14 cellular contexts compared by ENCODE assay signal in genomic region chr1:200426196-200426595, GRCh38. TPM values are rescaled to one million over a fixed set of nuclear protein-coding genes. Genes with fewer than 3 reads are reported as not detected.
DNase-seq lines count a peak whose midpoint lies in the region; ATAC-seq and TF ChIP-seq lines count a peak whose summit lies in the region.
"Had no signal": no experiment of that assay in that cellular context is flagged by ENCODE, and none has a peak within 500 bp of the region (broad histone marks: within the 10 kb centered on the region; RNA-seq: fewer than 3 reads in every experiment).

No MANE protein-coding gene starts in this region.

- H4K5ac ChIP-seq in IMR-90 (ENCODE audit: low read depth, low read length) = no peak overlapping the region

- ATAC-seq in IMR-90 (ENCODE audit: low read depth) (no peak), left lung (no peak), T-helper 17 cell (no peak)
- ATAC-seq: GM12878 had no signal

- H3K36me3 Mint-ChIP-seq in T-helper 17 cell (ENCODE audit: low read depth) = no peaks in the 10 kb centered on the region
- H3K36me3 Mint-ChIP-seq: CD8-positive, alpha-beta memory T cell had no signal

- no peak overlapping the region for H3K4me3 Mint-ChIP-seq in T-helper 17 cell
- H3K4me3 Mint-ChIP-seq: CD8-positive, alpha-beta memory T cell had no signal

- H3K36me3 ChIP-seq in IMR-90 (ENCODE audit: control insufficient read depth, insufficient read depth, low read length) = no peaks in the 10 kb centered on the region
- no peaks in the 10 kb centered on the region for H3K36me3 ChIP-seq in left lung
- H3K36me3 ChIP-seq: BLaER1 had no signal

- TF ChIP-seq CTCF in IMR-90 (conservative IDR thresholded peaks at IDR 0.05; ENCODE audit: low read depth, low read length) (no peak), left lung (IDR thresholded peaks at IDR 0.05) (no peak)

- no TSS peak for BruUV-seq in IMR-90 (replicated peaks; lab: Mats Ljungman, UMichigan)

- intact Hi-C loops in IMR-90 (cut with micrococcal nuclease) (no loop called here), left lung (cut with DNase I) (no loop called here)

- H2BK20ac ChIP-seq in IMR-90 (ENCODE audit: low read depth, low read length) = peak overlapping the region; percentile 32; the same call in 1 of the 2 replicates

- no peak overlapping the region; the same call in none of the 2 replicates for H4K91ac ChIP-seq in IMR-90 (ENCODE audit: insufficient read depth, low read depth, low read length)

- H2AK5ac ChIP-seq in IMR-90 (ENCODE audit: low read depth, low read length) = peak overlapping the region; percentile 59; the same call in 1 of the 2 replicates

- H3K79me1 ChIP-seq in IMR-90 (ENCODE audit: low read depth in 1 of 2, low read length in 2 of 2) = no peaks in the 10 kb centered on the region

- no peak overlapping the region for H3K4me3 ChIP-seq in IMR-90 (ENCODE audit: insufficient read depth, low read depth, low read length)
- no peak overlapping the region for H3K4me3 ChIP-seq in left lung
- H3K4me3 ChIP-seq: BLaER1, GM12878, GM23248 had no signal

- no peak overlapping the region for H3K27ac Mint-ChIP-seq in T-helper 17 cell
- H3K27ac Mint-ChIP-seq: CD8-positive, alpha-beta memory T cell had no signal

- H3K4me1 ChIP-seq in IMR-90 (ENCODE audit: control insufficient read depth, insufficient read depth, low read length) (peaks cover 6% of the 10 kb centered on the region), left lung (peaks cover 0 to 3% of the 10 kb centered on the region in 2 donors)
- H3K4me1 ChIP-seq: BLaER1, Caco-2 had no signal

- H2BK15ac ChIP-seq in IMR-90 (ENCODE audit: low read depth, low read length) = 0 out of 3 replicates have a peak overlapping the region, but pooled peaks have one; percentile 11

- DNase-seq in DMS53 (lab: John Stamatoyannopoulos, UW) (peak; percentile 14), DMS53 treated with DMSO at 0.1 percent for 48 hours (lab: John Stamatoyannopoulos, UW; ENCODE audit: unreplicated experiment) (no peak), IMR-90 (no peak), iPS-NIHi11 (ENCODE audit: low spot score) (peak; percentile 17), left lung (no peak), GDM1 (lab: John Stamatoyannopoulos, UW) (no peak), T-helper 17 cell (no peak)
- DNase-seq: AML-193; Caco-2; CD8-positive, alpha-beta memory T cell; GM23248 had no signal

- H2BK5ac ChIP-seq in IMR-90 (ENCODE audit: low read depth, low read length, poor library complexity, severe bottlenecking) = no peak overlapping the region

- H3K4me1 Mint-ChIP-seq in T-helper 17 cell = peaks cover 5% of the 10 kb centered on the region
- H3K4me1 Mint-ChIP-seq: CD8-positive, alpha-beta memory T cell had no signal

- H3K14ac ChIP-seq in IMR-90 (replicated peaks; ENCODE audit: low read depth, low read length) = no peak overlapping the region; the same call in 1 of the 2 replicates

- H3K27ac ChIP-seq in IMR-90 (ENCODE audit: insufficient read depth, low read length) (no peak overlapping the region), left lung (no peak overlapping the region)
- H3K27ac ChIP-seq: 22Rv1, BLaER1, GM23248 had no signal

- H3K9me3 ChIP-seq in IMR-90 (ENCODE audit: control insufficient read depth, insufficient read depth, low read length) = no peaks in the 10 kb centered on the region
- H3K9me3 ChIP-seq in left lung = no peaks in the 10 kb centered on the region
- no peaks in the 10 kb centered on the region for H3K9me3 ChIP-seq in T-helper 17 cell (ENCODE audit: control insufficient read depth, low read length, poor library complexity, severe bottlenecking)
- H3K9me3 ChIP-seq: BLaER1, Caco-2 had no signal

- H3K23ac ChIP-seq in IMR-90 (ENCODE audit: low read depth, low read length) = no peak overlapping the region

- CTCF ChIA-PET in IMR-90 (lab: Yijun Ruan, JAX) = no interaction called here

- POLR2A ChIA-PET in IMR-90 (lab: Charles Lee; ENCODE audit: unreplicated experiment) = no interaction called here

- no peak overlapping the region for H3K18ac ChIP-seq in IMR-90 (ENCODE audit: low read depth, low read length)

- dilution Hi-C loops in IMR-90 (cut with HindIII; ENCODE audit: low sequenced_read_pairs, unreplicated experiment) = no loop called here

- H3K9ac ChIP-seq in IMR-90 (ENCODE audit: low read depth, low read length) = no peak overlapping the region
- H3K9ac ChIP-seq: BLaER1, GM23248 had no signal

- 100% methylated on average over 1 of the region's 2 CpGs; no CpG with 5 or more reads in 1 of the 2 experiments for WGBS in IMR-90 (ENCODE audit: extremely low coverage in 2 of 2, insufficient read length in 1 of 2), 2 experiments

- H3K9me1 ChIP-seq in IMR-90 (ENCODE audit: insufficient read depth, low read length) = peaks cover 10% of the 10 kb centered on the region

- no peak for TF ChIP-seq POLR2A in IMR-90 (IDR thresholded peaks at IDR 0.05; ENCODE audit: low read depth, low read length)

- no peak overlapping the region for H3K56ac ChIP-seq in IMR-90 (ENCODE audit: extremely low read depth, insufficient read depth, low read length)

- H3K4me2 ChIP-seq in IMR-90 (ENCODE audit: low read depth, low read length) = no peak overlapping the region
- H3K4me2 ChIP-seq: BLaER1 had no signal

- TF ChIP-seq RAD21 in IMR-90 (IDR thresholded peaks at IDR 0.05; ENCODE audit: low read length) = no peak

- H3K27me3 ChIP-seq in IMR-90 (ENCODE audit: control insufficient read depth, insufficient read depth, low read length) = no peaks in the 10 kb centered on the region
- no peaks in the 10 kb centered on the region for H3K27me3 ChIP-seq in left lung
- H3K27me3 ChIP-seq: BLaER1 had no signal

- no peaks in the 10 kb centered on the region for H3K27me3 Mint-ChIP-seq in T-helper 17 cell

- H4K8ac ChIP-seq in IMR-90 (ENCODE audit: low read depth in 2 of 2, low read length in 2 of 2) = no peak overlapping the region

- peak overlapping the region; percentile 20; the same call in 1 of the 2 replicates for H3K4ac ChIP-seq in IMR-90 (ENCODE audit: low read depth, low read length)

- in situ Hi-C loops in IMR-90 (cut with MboI; ENCODE audit: low sequenced_read_pairs) = no loop called here

- no peaks in the 10 kb centered on the region for H4K20me1 ChIP-seq in IMR-90 (ENCODE audit: insufficient read depth, low read length)
- H4K20me1 ChIP-seq: BLaER1 had no signal

- H2BK120ac ChIP-seq in IMR-90 (ENCODE audit: low read depth, low read length) = peak overlapping the region; percentile 52; the same call in 1 of the 2 replicates

- H2AFZ ChIP-seq in IMR-90 (replicated peaks; ENCODE audit: low read length, poor library complexity) = no peak overlapping the region
- H2AFZ ChIP-seq: GM23248 had no signal

- H2AK9ac ChIP-seq in IMR-90 (replicated peaks; ENCODE audit: low read depth, low read length, poor library complexity) = no peak overlapping the region

TF ChIP-seq in IMR-90, 13 proteins besides CTCF, POLR2A, EP300 and RAD21:
- TF ChIP-seq RFX5 (IDR thresholded peaks at IDR 0.05; ENCODE audit: low read depth, low read length) = no peak
TF ChIP-seq in IMR-90: peak in this region for 0.

RNA-seq across cellular contexts. Expression of gene ZNF281, which starts 16.4 kb away (rescaled TPM):
- total RNA-seq in IMR-90 (2012; rRNA removed) (37.5 and 38.0 TPM in 2 replicates), left lung (10 to 100 TPM; 18.1 to 25.3 TPM), T-helper 17 cell (10 to 100 TPM; 21.9 to 28.7 TPM)
- polyA plus RNA-seq in IMR-90 (2012; rRNA removed) = 5.4 and 7.0 TPM in 2 replicates
- 1.1 and 1.7 TPM in 2 replicates for polyA plus RNA-seq in IMR-90 (2012; cell fraction: cytosol; rRNA removed)
- polyA plus RNA-seq in IMR-90 (2012; cell fraction: nucleus; rRNA removed; ENCODE audit: low replicate concordance) = 2.1 and 9.7 TPM in 2 replicates

Comparison
In these comparisons a context has a peak if more than half of its experiments do, and no peak if none do; other contexts are left out.
1. DNase-seq: peak in DMS53 (single experiment) and iPS-NIHi11 (single experiment); none in DMS53 treated with DMSO at 0.1 percent for 48 hours (single experiment), IMR-90 (single experiment), left lung (0 of 2), GDM1 (single experiment) and T-helper 17 cell (0 of 3).